ENCODE assay signal across 1 cellular context in the genomic region with DNA sequence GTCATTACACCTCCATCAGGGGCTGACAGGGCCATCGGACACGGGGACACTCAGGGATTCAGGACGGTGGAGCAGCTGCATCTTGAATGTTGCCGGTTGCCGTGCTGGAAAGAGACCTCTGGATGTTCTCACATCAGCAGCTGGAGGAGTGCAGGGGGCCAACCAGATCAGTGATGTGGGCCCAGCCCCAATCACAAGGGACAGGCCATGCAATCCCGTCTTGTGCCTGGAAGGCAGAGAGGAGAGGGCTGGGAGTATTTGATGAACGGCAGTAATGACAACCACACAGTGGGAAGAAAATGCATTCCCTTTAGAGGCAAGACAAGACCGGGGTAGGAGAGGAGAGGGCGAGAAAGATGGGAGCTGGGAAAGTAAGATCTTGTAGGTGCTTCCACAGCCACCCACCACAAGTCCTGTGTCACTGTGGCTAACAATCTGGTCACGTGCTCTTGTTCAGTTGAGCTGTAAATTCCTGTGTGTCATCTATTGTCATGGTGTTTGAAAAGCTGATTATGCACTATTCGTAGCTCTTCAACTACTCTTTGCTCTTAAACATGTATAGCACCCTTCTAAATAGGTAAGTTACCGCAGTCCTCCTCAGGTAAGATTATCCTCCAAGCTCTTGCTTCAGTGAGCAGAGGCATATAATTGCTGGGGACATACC.
TF ChIP-seq lines count a peak whose summit lies in the region.

No MANE protein-coding gene starts in this region.

TF ChIP-seq in GM23338, 12 proteins besides CTCF, POLR2A, EP300 and RAD21 (continued from another document):
- TF ChIP-seq, protein P1, sequence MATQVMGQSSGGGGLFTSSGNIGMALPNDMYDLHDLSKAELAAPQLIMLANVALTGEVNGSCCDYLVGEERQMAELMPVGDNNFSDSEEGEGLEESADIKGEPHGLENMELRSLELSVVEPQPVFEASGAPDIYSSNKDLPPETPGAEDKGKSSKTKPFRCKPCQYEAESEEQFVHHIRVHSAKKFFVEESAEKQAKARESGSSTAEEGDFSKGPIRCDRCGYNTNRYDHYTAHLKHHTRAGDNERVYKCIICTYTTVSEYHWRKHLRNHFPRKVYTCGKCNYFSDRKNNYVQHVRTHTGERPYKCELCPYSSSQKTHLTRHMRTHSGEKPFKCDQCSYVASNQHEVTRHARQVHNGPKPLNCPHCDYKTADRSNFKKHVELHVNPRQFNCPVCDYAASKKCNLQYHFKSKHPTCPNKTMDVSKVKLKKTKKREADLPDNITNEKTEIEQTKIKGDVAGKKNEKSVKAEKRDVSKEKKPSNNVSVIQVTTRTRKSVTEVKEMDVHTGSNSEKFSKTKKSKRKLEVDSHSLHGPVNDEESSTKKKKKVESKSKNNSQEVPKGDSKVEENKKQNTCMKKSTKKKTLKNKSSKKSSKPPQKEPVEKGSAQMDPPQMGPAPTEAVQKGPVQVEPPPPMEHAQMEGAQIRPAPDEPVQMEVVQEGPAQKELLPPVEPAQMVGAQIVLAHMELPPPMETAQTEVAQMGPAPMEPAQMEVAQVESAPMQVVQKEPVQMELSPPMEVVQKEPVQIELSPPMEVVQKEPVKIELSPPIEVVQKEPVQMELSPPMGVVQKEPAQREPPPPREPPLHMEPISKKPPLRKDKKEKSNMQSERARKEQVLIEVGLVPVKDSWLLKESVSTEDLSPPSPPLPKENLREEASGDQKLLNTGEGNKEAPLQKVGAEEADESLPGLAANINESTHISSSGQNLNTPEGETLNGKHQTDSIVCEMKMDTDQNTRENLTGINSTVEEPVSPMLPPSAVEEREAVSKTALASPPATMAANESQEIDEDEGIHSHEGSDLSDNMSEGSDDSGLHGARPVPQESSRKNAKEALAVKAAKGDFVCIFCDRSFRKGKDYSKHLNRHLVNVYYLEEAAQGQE (IDR thresholded peaks at IDR 0.05; ENCODE audit: unreplicated experiment): no peak
